Comparison of ENCODE assay signal across 31 cellular contexts in genomic region chr10:4186849-4187248, GRCh38.
"Had no signal": no experiment of that assay in that cellular context is flagged by ENCODE, and none has a peak within 500 bp of the region (broad histone marks: within the 10 kb centered on the region; RNA-seq: fewer than 3 reads in every experiment).

No MANE protein-coding gene starts in this region.

- H3K27ac ChIP-seq: adrenal gland, body of pancreas, brain microvascular endothelial cell, breast epithelium, VCaP had no signal

- H3K4me1 ChIP-seq: adrenal gland, body of pancreas, breast epithelium had no signal

- H3K27me3 ChIP-seq: adrenal gland, body of pancreas, brain microvascular endothelial cell, breast epithelium had no signal

- H3K36me3 ChIP-seq: adrenal gland, brain microvascular endothelial cell, breast epithelium had no signal

- DNase-seq: activated B cell treated with CpG ODN at 0.5 μM for 24 hours; activated CD4-positive, alpha-beta memory T cell treated with anti-CD3 and anti-CD28 coated beads for 36 hours; activated CD4-positive, alpha-beta T cell treated with anti-CD3 and anti-CD28 coated beads for 4 hours; activated CD4-positive, alpha-beta T cell treated with anti-CD3 and anti-CD28 coated beads, Interleukin-2, amount 10 ng/mL, durations not matched to agents 24 days and 14 days; activated CD4-positive, alpha-beta T cell treated with anti-CD3 and anti-CD28 coated beads, Interleukin-2, amount 50 U/mL, for 1 hour; activated CD4-positive, alpha-beta T cell treated with anti-CD3 and anti-CD28 coated beads, Interleukin-2, amount 50 U/mL, for 4 hours; activated CD4-positive, CD25-positive, alpha-beta regulatory T cell treated with anti-CD3 and anti-CD28 coated beads, Interleukin-2, amount 50 U/mL, for 72 hours; activated CD8-positive, alpha-beta memory T cell treated with anti-CD3 and anti-CD28 coated beads, Interleukin-2, amount 50 U/mL, for 4 hours; activated CD8-positive, alpha-beta T cell treated with anti-CD3 and anti-CD28 coated beads for 36 hours; activated effector memory CD4-positive, alpha-beta T cell treated with anti-CD3 and anti-CD28 coated beads, Interleukin-2, amount 50 U/mL, for 16 hours; activated gamma-delta T cell treated with Interleukin-2 at 50 U/mL for 16 hours; activated naive CD4-positive, alpha-beta T cell; activated naive CD4-positive, alpha-beta T cell treated with anti-CD3 and anti-CD28 coated beads for 36 hours; activated naive CD4-positive, alpha-beta T cell treated with anti-CD3 and anti-CD28 coated beads, Interleukin-2, amount 50 U/mL, for 16 hours; activated naive CD8-positive, alpha-beta T cell treated with anti-CD3 and anti-CD28 coated beads for 36 hours; activated T-cell treated with anti-CD3 and anti-CD28 coated beads for 4 hours; activated T-cell treated with anti-CD3 and anti-CD28 coated beads, Interleukin-2, amount 50 U/mL, for 1 hour; activated T-cell treated with anti-CD3 and anti-CD28 coated beads, Interleukin-2, amount 50 U/mL, for 4 hours; activated T-cell treated with anti-CD3 and anti-CD28 coated beads, Interleukin-2, amount 50 U/mL, for 72 hours; adrenal gland; amniotic stem cell; aorta; body of pancreas; brain microvascular endothelial cell; central memory CD4-positive, alpha-beta T cell; T-helper 2 cell; T-helper 9 cell had no signal

- H3K9me3 ChIP-seq: body of pancreas, breast epithelium had no signal

- H3K4me3 ChIP-seq: adrenal gland, body of pancreas, breast epithelium had no signal

- ATAC-seq: activated CD8-positive, alpha-beta T cell treated with anti-CD3 and anti-CD28 coated beads for 36 hours; activated naive CD4-positive, alpha-beta T cell treated with anti-CD3 and anti-CD28 coated beads, Interleukin-2, amount 50 U/mL, for 72 hours; activated T-cell treated with anti-CD3 and anti-CD28 coated beads, Interleukin-2, amount 50 U/mL, for 4 hours; activated T-cell treated with anti-CD3 and anti-CD28 coated beads, Interleukin-2, amount 50 U/mL, for 72 hours; activated T-helper 17 cell treated with anti-CD3 and anti-CD28 coated beads, Interleukin-2, amount 50 U/mL, for 72 hours; body of pancreas had no signal
